1 cellular context compared by ENCODE assay signal in the genomic region with DNA sequence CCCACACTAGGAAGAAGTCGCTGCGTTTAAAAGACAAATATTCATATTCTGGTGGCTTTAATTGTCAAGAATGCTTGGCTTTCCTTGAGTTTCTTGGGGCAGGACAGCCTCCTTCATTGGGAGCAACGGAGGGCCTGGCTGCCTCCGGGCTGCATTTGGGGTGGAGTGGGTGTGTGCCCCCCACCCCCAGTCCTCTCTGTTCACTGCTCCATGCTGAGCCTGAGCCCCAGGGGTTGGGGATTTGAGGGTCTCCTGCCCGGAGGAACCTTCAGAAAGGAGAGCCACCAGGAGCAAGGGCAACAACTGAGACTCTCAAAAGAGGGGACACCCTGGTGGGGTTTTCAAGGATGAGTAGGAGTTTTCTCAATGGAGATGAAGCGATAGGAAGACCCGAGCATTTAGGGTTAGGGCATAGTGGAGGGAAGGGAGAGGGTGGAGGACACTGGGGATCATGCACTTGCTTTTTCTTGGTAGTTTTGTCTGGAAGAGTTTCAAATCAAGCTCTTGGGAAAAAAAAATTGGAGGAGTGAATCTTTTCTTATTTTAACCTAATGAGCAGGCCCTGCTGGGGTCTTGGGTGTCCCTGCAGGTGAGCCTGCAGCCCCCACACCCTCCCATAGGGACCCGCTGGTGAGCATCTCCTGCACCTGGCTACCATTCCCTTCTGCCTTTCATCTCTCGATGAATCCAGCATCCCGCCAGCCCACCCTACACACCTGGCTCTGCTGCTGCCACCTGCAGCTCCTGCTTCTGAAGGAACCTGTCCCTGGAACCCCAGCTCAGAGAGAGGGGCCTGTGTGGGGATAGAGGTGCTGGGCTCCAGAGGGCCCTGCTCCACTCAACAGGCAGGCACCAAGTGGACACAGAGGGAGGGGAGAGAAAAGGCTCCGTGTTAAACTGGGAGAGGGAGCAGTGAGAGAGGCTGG.
TF ChIP-seq lines count a peak whose summit lies in the region.

No MANE protein-coding gene starts in this region.

TF ChIP-seq in HepG2, 621 proteins besides CTCF, POLR2A, EP300 and RAD21:
- TF ChIP-seq ZNF747 (CRISPR knock-in tag; IDR thresholded peaks at IDR 0.05; ENCODE audit: borderline replicate concordance) (no peak), TEAD2 (CRISPR knock-in tag; IDR thresholded peaks at IDR 0.05) (no peak), JUND (CRISPR knock-in tag; IDR thresholded peaks at IDR 0.05) (no peak), NFATC3 (CRISPR knock-in tag; IDR thresholded peaks at IDR 0.05) (no peak), CEBPG (CRISPR knock-in tag; IDR thresholded peaks at IDR 0.05) (no peak), ZNF558 (CRISPR knock-in tag; IDR thresholded peaks at IDR 0.05; ENCODE audit: borderline replicate concordance) (no peak), NR2F2 (IDR thresholded peaks at IDR 0.05; ENCODE audit: borderline replicate concordance, low read depth) (no peak), CBX1 (IDR thresholded peaks at IDR 0.05; ENCODE audit: low read depth) (no peak), ZBTB7B (CRISPR knock-in tag; IDR thresholded peaks at IDR 0.05) (no peak), HES4 (CRISPR knock-in tag; IDR thresholded peaks at IDR 0.05; ENCODE audit: borderline replicate concordance) (no peak), ZNF766 (CRISPR knock-in tag; IDR thresholded peaks at IDR 0.05; ENCODE audit: borderline replicate concordance) (no peak)
- TF ChIP-seq, protein P1, sequence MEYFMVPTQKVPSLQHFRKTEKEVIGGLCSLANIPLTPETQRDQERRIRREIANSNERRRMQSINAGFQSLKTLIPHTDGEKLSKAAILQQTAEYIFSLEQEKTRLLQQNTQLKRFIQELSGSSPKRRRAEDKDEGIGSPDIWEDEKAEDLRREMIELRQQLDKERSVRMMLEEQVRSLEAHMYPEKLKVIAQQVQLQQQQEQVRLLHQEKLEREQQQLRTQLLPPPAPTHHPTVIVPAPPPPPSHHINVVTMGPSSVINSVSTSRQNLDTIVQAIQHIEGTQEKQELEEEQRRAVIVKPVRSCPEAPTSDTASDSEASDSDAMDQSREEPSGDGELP (IDR thresholded peaks at IDR 0.05; ENCODE audit: borderline replicate concordance, low read depth): no peak
- TF ChIP-seq, protein P2, sequence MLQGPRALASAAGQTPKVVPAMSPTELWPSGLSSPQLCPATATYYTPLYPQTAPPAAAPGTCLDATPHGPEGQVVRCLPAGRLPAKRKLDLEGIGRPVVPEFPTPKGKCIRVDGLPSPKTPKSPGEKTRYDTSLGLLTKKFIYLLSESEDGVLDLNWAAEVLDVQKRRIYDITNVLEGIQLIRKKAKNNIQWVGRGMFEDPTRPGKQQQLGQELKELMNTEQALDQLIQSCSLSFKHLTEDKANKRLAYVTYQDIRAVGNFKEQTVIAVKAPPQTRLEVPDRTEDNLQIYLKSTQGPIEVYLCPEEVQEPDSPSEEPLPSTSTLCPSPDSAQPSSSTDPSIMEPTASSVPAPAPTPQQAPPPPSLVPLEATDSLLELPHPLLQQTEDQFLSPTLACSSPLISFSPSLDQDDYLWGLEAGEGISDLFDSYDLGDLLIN (CRISPR knock-in tag; IDR thresholded peaks at IDR 0.05; ENCODE audit: borderline replicate concordance): no peak
- TF ChIP-seq, protein P3, sequence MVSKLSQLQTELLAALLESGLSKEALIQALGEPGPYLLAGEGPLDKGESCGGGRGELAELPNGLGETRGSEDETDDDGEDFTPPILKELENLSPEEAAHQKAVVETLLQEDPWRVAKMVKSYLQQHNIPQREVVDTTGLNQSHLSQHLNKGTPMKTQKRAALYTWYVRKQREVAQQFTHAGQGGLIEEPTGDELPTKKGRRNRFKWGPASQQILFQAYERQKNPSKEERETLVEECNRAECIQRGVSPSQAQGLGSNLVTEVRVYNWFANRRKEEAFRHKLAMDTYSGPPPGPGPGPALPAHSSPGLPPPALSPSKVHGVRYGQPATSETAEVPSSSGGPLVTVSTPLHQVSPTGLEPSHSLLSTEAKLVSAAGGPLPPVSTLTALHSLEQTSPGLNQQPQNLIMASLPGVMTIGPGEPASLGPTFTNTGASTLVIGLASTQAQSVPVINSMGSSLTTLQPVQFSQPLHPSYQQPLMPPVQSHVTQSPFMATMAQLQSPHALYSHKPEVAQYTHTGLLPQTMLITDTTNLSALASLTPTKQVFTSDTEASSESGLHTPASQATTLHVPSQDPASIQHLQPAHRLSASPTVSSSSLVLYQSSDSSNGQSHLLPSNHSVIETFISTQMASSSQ (IDR thresholded peaks at IDR 0.05; ENCODE audit: low read depth): no peak
- TF ChIP-seq, protein P3 (CRISPR knock-in tag; IDR thresholded peaks at IDR 0.05; ENCODE audit: borderline replicate concordance): no peak
TF ChIP-seq in HepG2: peak in this region for 0.
